Comparison of ENCODE assay signal across 2 cellular contexts in genomic region chr6:31075528-31075927, GRCh38.
TF ChIP-seq lines count a peak whose summit lies in the region.

No MANE protein-coding gene starts in this region.

TF ChIP-seq in SK-N-SH, 30 proteins besides CTCF, POLR2A, EP300 and RAD21 (continued from another document):
- TF ChIP-seq USF2 (IDR thresholded peaks at IDR 0.05; ENCODE audit: borderline replicate concordance, low read depth, low read length) (no peak), FOSL2 (IDR thresholded peaks at IDR 0.05; ENCODE audit: borderline replicate concordance, low read depth) (peak; percentile 54; the same call in 1 of the 2 replicates), TCF12 (IDR thresholded peaks at IDR 0.05) (peak; percentile 20; the same call in 1 of the 2 replicates), JUND (IDR thresholded peaks at IDR 0.05) (peak; percentile 55; the same call in 1 of the 2 replicates), EZH2phosphoT487 (IDR thresholded peaks at IDR 0.05; ENCODE audit: borderline replicate concordance, low read depth) (no peak)
- TF ChIP-seq, protein P1, sequence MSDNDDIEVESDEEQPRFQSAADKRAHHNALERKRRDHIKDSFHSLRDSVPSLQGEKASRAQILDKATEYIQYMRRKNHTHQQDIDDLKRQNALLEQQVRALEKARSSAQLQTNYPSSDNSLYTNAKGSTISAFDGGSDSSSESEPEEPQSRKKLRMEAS (IDR thresholded peaks at IDR 0.05; ENCODE audit: low read depth), result 0 out of 2 replicates have a peak, but pooled peaks have one; percentile 19

TF ChIP-seq in SK-N-SH treated with all-trans-retinoic acid at 6 μM for 48 hours, 23 proteins besides CTCF, POLR2A, EP300 and RAD21:
- TF ChIP-seq POU6F1 (CRISPR knock-in tag; IDR thresholded peaks at IDR 0.05; ENCODE audit: borderline replicate concordance, low read depth), result no peak
- no peak for TF ChIP-seq RARB (CRISPR knock-in tag; IDR thresholded peaks at IDR 0.05)
- no peak for TF ChIP-seq ZC3H10 (CRISPR knock-in tag; IDR thresholded peaks at IDR 0.05)
- TF ChIP-seq ARNTL (CRISPR knock-in tag; IDR thresholded peaks at IDR 0.05; ENCODE audit: borderline replicate concordance, low read depth), result no peak
- TF ChIP-seq ISL1 (CRISPR knock-in tag; IDR thresholded peaks at IDR 0.05), result no peak
- TF ChIP-seq ZFP3 (CRISPR knock-in tag; IDR thresholded peaks at IDR 0.05), result no peak
- TF ChIP-seq PATZ1 (CRISPR knock-in tag; IDR thresholded peaks at IDR 0.05; ENCODE audit: borderline replicate concordance), result no peak
- no peak for TF ChIP-seq BACH2 (CRISPR knock-in tag; IDR thresholded peaks at IDR 0.05; ENCODE audit: borderline replicate concordance)
- no peak for TF ChIP-seq OSR1 (CRISPR knock-in tag; IDR thresholded peaks at IDR 0.05)
- no peak for TF ChIP-seq ZNF565 (CRISPR knock-in tag; conservative IDR thresholded peaks at IDR 0.05; ENCODE audit: low read depth)
- TF ChIP-seq GLIS3 (CRISPR knock-in tag; IDR thresholded peaks at IDR 0.05), result no peak
- no peak for TF ChIP-seq SNAI2 (CRISPR knock-in tag; IDR thresholded peaks at IDR 0.05)
- no peak for TF ChIP-seq ESRRG (CRISPR knock-in tag; IDR thresholded peaks at IDR 0.05)
- no peak for TF ChIP-seq TSHZ2 (CRISPR knock-in tag; IDR thresholded peaks at IDR 0.05)
- no peak for TF ChIP-seq CREB5 (CRISPR knock-in tag; IDR thresholded peaks at IDR 0.05; ENCODE audit: low read depth)
